Comparison of ENCODE assay signal across 16 cellular contexts in genomic region chr9:130843049-130843908, GRCh38. TPM values are rescaled to one million over a fixed set of nuclear protein-coding genes. Genes with fewer than 3 reads are reported as not detected.
DNase-seq lines count a peak whose midpoint lies in the region; ATAC-seq and TF ChIP-seq lines count a peak whose summit lies in the region.
"Had no signal": no experiment of that assay in that cellular context is flagged by ENCODE, and none has a peak within 500 bp of the region (broad histone marks: within the 10 kb centered on the region; RNA-seq: fewer than 3 reads in every experiment).

No MANE protein-coding gene starts in this region.

- H3K36me3 Mint-ChIP-seq in endothelial cell (ENCODE audit: low read depth, unreplicated experiment) (no peaks in the 10 kb centered on the region), osteocyte (ENCODE audit: unreplicated experiment) (no peaks in the 10 kb centered on the region)

- peak overlapping the region; percentile 20 for H3K27ac Mint-ChIP-seq in endothelial cell (ENCODE audit: unreplicated experiment)
- H3K27ac Mint-ChIP-seq in osteocyte (ENCODE audit: unreplicated experiment): peak overlapping the region; percentile 61

- TF ChIP-seq CTCF in right atrium auricular region (IDR thresholded peaks at IDR 0.05): no peak
- no peak for TF ChIP-seq CTCF in endothelial cell (IDR thresholded peaks at IDR 0.05; ENCODE audit: unreplicated experiment)
- no peak for TF ChIP-seq CTCF in osteocyte (IDR thresholded peaks at IDR 0.05)

- no peaks in the 10 kb centered on the region for H3K27me3 ChIP-seq in right atrium auricular region

- peak; percentile 51 for DNase-seq in right atrium auricular region (ENCODE audit: low spot score)
- DNase-seq in left cardiac atrium: no peak
- DNase-seq in endothelial cell (ENCODE audit: low spot score): no peak
- no peak for DNase-seq in osteocyte (ENCODE audit: extremely low spot score, unreplicated experiment)
- DNase-seq in activated T-cell treated with anti-CD3 and anti-CD28 coated beads, Interleukin-2, amount 50 U/mL, for 48 hours: no peak
- no peak for DNase-seq in T-helper 9 cell
- DNase-seq in putamen (ENCODE audit: low spot score): no peak
- DNase-seq: activated T-cell treated with anti-CD3 and anti-CD28 coated beads, Interleukin-2, amount 50 U/mL, for 4 hours; DMS153 had no signal

- H3K4me1 Mint-ChIP-seq in endothelial cell (ENCODE audit: unreplicated experiment) (peaks cover 79% of the 10 kb centered on the region), osteocyte (ENCODE audit: unreplicated experiment) (peaks cover 88% of the 10 kb centered on the region)

- no peaks in the 10 kb centered on the region for H3K36me3 ChIP-seq in right atrium auricular region

- no peaks in the 10 kb centered on the region for H3K9me3 Mint-ChIP-seq in endothelial cell (ENCODE audit: unreplicated experiment)
- no peaks in the 10 kb centered on the region for H3K9me3 Mint-ChIP-seq in osteocyte (ENCODE audit: unreplicated experiment)
- H3K9me3 Mint-ChIP-seq: activated T-cell treated with anti-CD3 and anti-CD28 coated beads, Interleukin-2, amount 50 U/mL, for 4 hours had no signal

- no peak for ATAC-seq in left cardiac atrium
- ATAC-seq in GM21529 (IDR thresholded peaks at IDR 0.05; ENCODE audit: unreplicated experiment): no peak
- ATAC-seq: activated CD4-positive, CD25-positive, alpha-beta regulatory T cell treated with anti-CD3 and anti-CD28 coated beads, Interleukin-2, amount 50 U/mL, for 24 hours; activated T-cell treated with anti-CD3 and anti-CD28 coated beads, Interleukin-2, amount 50 U/mL, for 4 hours had no signal

- peak overlapping the region; percentile 81 to 83 for H3K27ac ChIP-seq in right atrium auricular region

- intact Hi-C loops in left cardiac atrium (cut with DNase I): no loop called here

- no peaks in the 10 kb centered on the region for H3K9me3 ChIP-seq in right atrium auricular region

- H3K27me3 Mint-ChIP-seq in endothelial cell (ENCODE audit: unreplicated experiment): peaks cover 7% of the 10 kb centered on the region
- no peaks in the 10 kb centered on the region for H3K27me3 Mint-ChIP-seq in osteocyte (ENCODE audit: unreplicated experiment)

- peak overlapping the region; percentile 45 for H3K4me3 Mint-ChIP-seq in endothelial cell (ENCODE audit: unreplicated experiment)
- H3K4me3 Mint-ChIP-seq in osteocyte (ENCODE audit: unreplicated experiment): no peak overlapping the region
- H3K4me3 Mint-ChIP-seq: activated T-cell treated with anti-CD3 and anti-CD28 coated beads, Interleukin-2, amount 50 U/mL, for 4 hours had no signal

- peaks cover 0 to 87% of the 10 kb centered on the region in 2 donors for H3K4me1 ChIP-seq in right atrium auricular region

- H3K4me3 ChIP-seq in right atrium auricular region: no peak overlapping the region

RNA-seq across cellular contexts. Expression of gene ABL1, which starts 8.2 kb away (rescaled TPM):
- total RNA-seq in right atrium auricular region (10 to 100 TPM; 26.3 to 38.9 TPM), left cardiac atrium (10 to 100 TPM; 40.8 to 55.4 TPM), endothelial cell (ENCODE audit: unreplicated experiment) (121 TPM), osteocyte (97.7 and 101 TPM in 2 replicates)

RNA-seq across cellular contexts. Expression of gene QRFP, which starts 53.3 kb away (rescaled TPM):
- total RNA-seq in right atrium auricular region (not detected), left cardiac atrium (not detected), endothelial cell (ENCODE audit: unreplicated experiment) (not detected), osteocyte (not detected in 2 replicates)
- total RNA-seq: activated T-cell treated with anti-CD3 and anti-CD28 coated beads, Interleukin-2, amount 50 U/mL, for 4 hours; epithelial cell of proximal tubule; H4; HT1080; mononuclear cell; SK-MEL-5 had no signal
